In genomic region chr11:128897841-128898240, GRCh38 we compare ENCODE assay signal across 35 cellular contexts. TPM values are rescaled to one million over a fixed set of nuclear protein-coding genes. Genes with fewer than 3 reads are reported as not detected.
"Had no signal": no experiment of that assay in that cellular context is flagged by ENCODE, and none has a peak within 500 bp of the region (broad histone marks: within the 10 kb centered on the region; RNA-seq: fewer than 3 reads in every experiment).

No MANE protein-coding gene starts in this region.

- H3K4me3 Mint-ChIP-seq: activated CD4-positive, alpha-beta memory T cell treated with anti-CD3 and anti-CD28 coated beads, Interleukin-2, amount 10 ng/mL, durations not matched to agents 7 days and 5 days; activated CD4-positive, alpha-beta T cell treated with anti-CD3 and anti-CD28 coated beads, Interleukin-2, amount 10 ng/mL, durations not matched to agents 7 days and 5 days; activated naive CD4-positive, alpha-beta T cell treated with anti-CD3 and anti-CD28 coated beads, Interleukin-2, amount 10 ng/mL, durations not matched to agents 7 days and 5 days; activated naive CD8-positive, alpha-beta T cell treated with anti-CD3 and anti-CD28 coated beads, Interleukin-2, amount 10 ng/mL, durations not matched to agents 7 days and 5 days; activated T-cell treated with anti-CD3 and anti-CD28 coated beads, Interleukin-2, amount 50 U/mL, for 24 hours; activated T-cell treated with anti-CD3 and anti-CD28 coated beads, Interleukin-2, amount 50 U/mL, for 72 hours; central memory CD8-positive, alpha-beta T cell; dendritic cell treated with granulocyte-macrophage colony-stimulating factor and Interleukin-4, amounts not matched to agents 40 ng/mL and 50 ng/mL, for 4 days; endodermal cell; WTC11 had no signal

- H3K9me3 Mint-ChIP-seq: activated CD4-positive, alpha-beta memory T cell treated with anti-CD3 and anti-CD28 coated beads, Interleukin-2, amount 10 ng/mL, durations not matched to agents 7 days and 5 days; activated CD4-positive, alpha-beta T cell treated with anti-CD3 and anti-CD28 coated beads, Interleukin-2, amount 10 ng/mL, durations not matched to agents 7 days and 5 days; activated naive CD4-positive, alpha-beta T cell treated with anti-CD3 and anti-CD28 coated beads, Interleukin-2, amount 10 ng/mL, durations not matched to agents 7 days and 5 days; activated naive CD4-positive, alpha-beta T cell treated with anti-CD3 and anti-CD28 coated beads, Interleukin-2, amount 50 U/mL, for 72 hours; activated naive CD8-positive, alpha-beta T cell treated with anti-CD3 and anti-CD28 coated beads, Interleukin-2, amount 10 ng/mL, durations not matched to agents 7 days and 5 days; activated T-cell treated with anti-CD3 and anti-CD28 coated beads, Interleukin-2, amount 50 U/mL, for 24 hours; activated T-cell treated with anti-CD3 and anti-CD28 coated beads, Interleukin-2, amount 50 U/mL, for 72 hours; central memory CD8-positive, alpha-beta T cell; dendritic cell treated with granulocyte-macrophage colony-stimulating factor and Interleukin-4, amounts not matched to agents 40 ng/mL and 50 ng/mL, for 4 days; endodermal cell; WTC11 had no signal

- H3K9me3 ChIP-seq: esophagus muscularis mucosa had no signal

- H3K4me3 ChIP-seq: coronary artery, dorsolateral prefrontal cortex, esophagus muscularis mucosa had no signal

- H3K36me3 Mint-ChIP-seq: activated naive CD4-positive, alpha-beta T cell treated with anti-CD3 and anti-CD28 coated beads, Interleukin-2, amount 10 ng/mL, durations not matched to agents 7 days and 5 days; activated naive CD4-positive, alpha-beta T cell treated with anti-CD3 and anti-CD28 coated beads, Interleukin-2, amount 50 U/mL, for 72 hours; activated naive CD8-positive, alpha-beta T cell treated with anti-CD3 and anti-CD28 coated beads, Interleukin-2, amount 10 ng/mL, durations not matched to agents 7 days and 5 days; WTC11 had no signal

- H3K27ac ChIP-seq: brain microvascular endothelial cell, coronary artery, dorsolateral prefrontal cortex, esophagus muscularis mucosa, VCaP had no signal

- H3K27me3 ChIP-seq: brain microvascular endothelial cell, dorsolateral prefrontal cortex, esophagus muscularis mucosa had no signal

- DNase-seq: activated CD4-positive, alpha-beta memory T cell treated with anti-CD3 and anti-CD28 coated beads, Interleukin-2, amount 10 ng/mL, durations not matched to agents 7 days and 5 days; activated CD4-positive, alpha-beta T cell treated with anti-CD3 and anti-CD28 coated beads for 1 hour; activated CD4-positive, alpha-beta T cell treated with anti-CD3 and anti-CD28 coated beads for 4 hours; activated CD4-positive, alpha-beta T cell treated with anti-CD3 and anti-CD28 coated beads, Interleukin-2, amount 10 ng/mL, durations not matched to agents 7 days and 5 days; activated CD4-positive, alpha-beta T cell treated with anti-CD3 and anti-CD28 coated beads, Interleukin-2, amount 50 U/mL, for 4 hours; activated CD8-positive, alpha-beta memory T cell treated with anti-CD3 and anti-CD28 coated beads, Interleukin-2, amount 50 U/mL, for 48 hours; activated gamma-delta T cell; activated naive CD4-positive, alpha-beta T cell; activated naive CD4-positive, alpha-beta T cell treated with anti-CD3 and anti-CD28 coated beads, Interleukin-2, amount 10 ng/mL, durations not matched to agents 7 days and 5 days; activated naive CD8-positive, alpha-beta T cell treated with anti-CD3 and anti-CD28 coated beads, Interleukin-2, amount 10 ng/mL, durations not matched to agents 7 days and 5 days; activated T-cell treated with anti-CD3 and anti-CD28 coated beads for 4 hours; activated T-cell treated with anti-CD3 and anti-CD28 coated beads, Interleukin-2, amount 50 U/mL, for 24 hours; activated T-cell treated with anti-CD3 and anti-CD28 coated beads, Interleukin-2, amount 50 U/mL, for 72 hours; amniotic stem cell; anterior cingulate cortex; brain microvascular endothelial cell; dorsolateral prefrontal cortex; effector memory CD4-positive, alpha-beta T cell; endodermal cell; foreskin fibroblast; T-helper 1 cell; T-helper 2 cell had no signal

- H3K4me1 Mint-ChIP-seq: central memory CD8-positive, alpha-beta T cell had no signal

- H3K36me3 ChIP-seq: brain microvascular endothelial cell, esophagus muscularis mucosa had no signal

- H3K27ac Mint-ChIP-seq: activated CD4-positive, alpha-beta memory T cell treated with anti-CD3 and anti-CD28 coated beads, Interleukin-2, amount 10 ng/mL, durations not matched to agents 7 days and 5 days; activated CD4-positive, alpha-beta T cell treated with anti-CD3 and anti-CD28 coated beads, Interleukin-2, amount 10 ng/mL, durations not matched to agents 7 days and 5 days; activated naive CD4-positive, alpha-beta T cell treated with anti-CD3 and anti-CD28 coated beads, Interleukin-2, amount 10 ng/mL, durations not matched to agents 7 days and 5 days; activated naive CD4-positive, alpha-beta T cell treated with anti-CD3 and anti-CD28 coated beads, Interleukin-2, amount 50 U/mL, for 72 hours; activated naive CD8-positive, alpha-beta T cell treated with anti-CD3 and anti-CD28 coated beads, Interleukin-2, amount 10 ng/mL, durations not matched to agents 7 days and 5 days; activated T-cell treated with anti-CD3 and anti-CD28 coated beads, Interleukin-2, amount 50 U/mL, for 24 hours; activated T-cell treated with anti-CD3 and anti-CD28 coated beads, Interleukin-2, amount 50 U/mL, for 72 hours; dendritic cell treated with granulocyte-macrophage colony-stimulating factor and Interleukin-4, amounts not matched to agents 40 ng/mL and 50 ng/mL, for 4 days; endodermal cell; WTC11 had no signal

RNA-seq across cellular contexts. Expression of gene KCNJ5, which starts 6.7 kb away (rescaled TPM):
- total RNA-seq: activated CD4-positive, alpha-beta memory T cell treated with anti-CD3 and anti-CD28 coated beads, Interleukin-2, amount 10 ng/mL, durations not matched to agents 7 days and 5 days; activated CD4-positive, alpha-beta T cell treated with anti-CD3 and anti-CD28 coated beads, Interleukin-2, amount 10 ng/mL, durations not matched to agents 7 days and 5 days; activated naive CD4-positive, alpha-beta T cell treated with anti-CD3 and anti-CD28 coated beads, Interleukin-2, amount 50 U/mL, for 72 hours had no signal

RNA-seq across cellular contexts. Expression of gene KCNJ1, which starts 30.7 kb away (rescaled TPM):
- total RNA-seq: activated CD4-positive, alpha-beta memory T cell treated with anti-CD3 and anti-CD28 coated beads, Interleukin-2, amount 10 ng/mL, durations not matched to agents 7 days and 5 days; activated CD4-positive, alpha-beta T cell treated with anti-CD3 and anti-CD28 coated beads, Interleukin-2, amount 10 ng/mL, durations not matched to agents 7 days and 5 days; activated naive CD4-positive, alpha-beta T cell treated with anti-CD3 and anti-CD28 coated beads, Interleukin-2, amount 50 U/mL, for 72 hours; activated T-cell treated with anti-CD3 and anti-CD28 coated beads, Interleukin-2, amount 50 U/mL, for 72 hours; astrocyte; cardiac septum; cerebellum; endodermal cell; epithelial cell of proximal tubule; esophagus muscularis mucosa; fibroblast of lung; frontal cortex had no signal
- polyA plus RNA-seq: fibroblast of lung had no signal

RNA-seq across cellular contexts. Expression of gene TP53AIP1, which starts 44.8 kb away (rescaled TPM):
- total RNA-seq: activated CD4-positive, alpha-beta memory T cell treated with anti-CD3 and anti-CD28 coated beads, Interleukin-2, amount 10 ng/mL, durations not matched to agents 7 days and 5 days; activated CD4-positive, alpha-beta T cell treated with anti-CD3 and anti-CD28 coated beads, Interleukin-2, amount 10 ng/mL, durations not matched to agents 7 days and 5 days; activated naive CD4-positive, alpha-beta T cell treated with anti-CD3 and anti-CD28 coated beads, Interleukin-2, amount 50 U/mL, for 72 hours; activated naive CD8-positive, alpha-beta T cell treated with anti-CD3 and anti-CD28 coated beads, Interleukin-2, amount 10 ng/mL, durations not matched to agents 7 days and 5 days; cardiac septum; endodermal cell; epithelial cell of proximal tubule; fibroblast of lung had no signal
- polyA plus RNA-seq: fibroblast of lung had no signal
